5 cellular contexts compared by ENCODE assay signal in genomic region chr12:8240340-8241114, GRCh38. TPM values are rescaled to one million over a fixed set of nuclear protein-coding genes. Genes with fewer than 3 reads are reported as not detected.
"Had no signal": no experiment of that assay in that cellular context is flagged by ENCODE, and none has a peak within 500 bp of the region (broad histone marks: within the 10 kb centered on the region; RNA-seq: fewer than 3 reads in every experiment).

No MANE protein-coding gene starts in this region.

RNA-seq across cellular contexts. Expression of gene FAM90A1, which starts 13.1 kb away (rescaled TPM):
- total RNA-seq: ascending aorta, LHCN-M2, MCF 10A, Right ventricle myocardium superior had no signal
- polyA plus RNA-seq: SK-N-SH had no signal
